Comparison of ENCODE assay signal across 22 cellular contexts in genomic region chr6:42758756-42759430, GRCh38. TPM values are rescaled to one million over a fixed set of nuclear protein-coding genes. Genes with fewer than 3 reads are reported as not detected.
"Had no signal": no experiment of that assay in that cellular context is flagged by ENCODE, and none has a peak within 500 bp of the region (broad histone marks: within the 10 kb centered on the region; RNA-seq: fewer than 3 reads in every experiment).

No MANE protein-coding gene starts in this region.

- H3K36me3 ChIP-seq: Peyer's patch, SJCRH30 had no signal

- H3K36me3 Mint-ChIP-seq: activated naive CD4-positive, alpha-beta T cell treated with anti-CD3 and anti-CD28 coated beads, Interleukin-2, amount 50 U/mL, for 72 hours had no signal

- H3K4me3 ChIP-seq: Peyer's patch, SJCRH30 had no signal

- H3K27me3 ChIP-seq: Peyer's patch, SJCRH30 had no signal

- H3K9me3 ChIP-seq: Peyer's patch, SJCRH30, SK-N-SH had no signal

- H3K27ac ChIP-seq: Peyer's patch, RWPE1, SJCRH30 had no signal

- H3K4me3 Mint-ChIP-seq: activated CD8-positive, alpha-beta T cell treated with anti-CD3 and anti-CD28 coated beads for 36 hours; activated naive CD8-positive, alpha-beta T cell treated with anti-CD3 and anti-CD28 coated beads, Interleukin-2, amount 50 U/mL, for 24 hours; activated T-cell treated with anti-CD3 and anti-CD28 coated beads, Interleukin-2, amount 50 U/mL, for 72 hours had no signal

- H3K4me1 Mint-ChIP-seq: activated naive CD8-positive, alpha-beta T cell treated with anti-CD3 and anti-CD28 coated beads, Interleukin-2, amount 50 U/mL, for 24 hours had no signal

- H3K27ac Mint-ChIP-seq: activated CD8-positive, alpha-beta T cell treated with anti-CD3 and anti-CD28 coated beads for 36 hours; activated naive CD8-positive, alpha-beta T cell treated with anti-CD3 and anti-CD28 coated beads, Interleukin-2, amount 50 U/mL, for 24 hours; activated T-cell treated with anti-CD3 and anti-CD28 coated beads, Interleukin-2, amount 50 U/mL, for 72 hours had no signal

- DNase-seq: activated CD4-positive, alpha-beta T cell treated with anti-CD3 and anti-CD28 coated beads for 4 hours; activated CD8-positive, alpha-beta memory T cell treated with anti-CD3 and anti-CD28 coated beads, Interleukin-2, amount 50 U/mL, for 4 hours; activated CD8-positive, alpha-beta T cell treated with anti-CD3 and anti-CD28 coated beads for 36 hours; activated naive CD8-positive, alpha-beta T cell treated with anti-CD3 and anti-CD28 coated beads, Interleukin-2, amount 50 U/mL, for 24 hours; activated T-cell treated with anti-CD3 and anti-CD28 coated beads, Interleukin-2, amount 50 U/mL, for 72 hours; amniotic stem cell; Kasumi-1; NCI-H1930; NCI-H2107; NCI-H345; NCI-H510A; NCI-H526 treated with DMSO at 0.1 percent for 48 hours; Peyer's patch; Right ventricle myocardium superior; SK-N-SH; T-helper 1 cell had no signal

- H3K9me3 Mint-ChIP-seq: activated CD8-positive, alpha-beta T cell treated with anti-CD3 and anti-CD28 coated beads for 36 hours; activated naive CD4-positive, alpha-beta T cell treated with anti-CD3 and anti-CD28 coated beads, Interleukin-2, amount 50 U/mL, for 72 hours; activated naive CD8-positive, alpha-beta T cell treated with anti-CD3 and anti-CD28 coated beads, Interleukin-2, amount 50 U/mL, for 24 hours; activated T-cell treated with anti-CD3 and anti-CD28 coated beads, Interleukin-2, amount 50 U/mL, for 72 hours had no signal

- H3K27me3 Mint-ChIP-seq: activated CD8-positive, alpha-beta T cell treated with anti-CD3 and anti-CD28 coated beads for 36 hours; activated naive CD8-positive, alpha-beta T cell treated with anti-CD3 and anti-CD28 coated beads, Interleukin-2, amount 50 U/mL, for 24 hours had no signal

- ATAC-seq: activated CD4-positive, CD25-positive, alpha-beta regulatory T cell treated with anti-CD3 and anti-CD28 coated beads, Interleukin-2, amount 50 U/mL, for 24 hours; activated CD8-positive, alpha-beta T cell treated with anti-CD3 and anti-CD28 coated beads for 36 hours; activated naive CD4-positive, alpha-beta T cell treated with anti-CD3 and anti-CD28 coated beads, Interleukin-2, amount 50 U/mL, for 72 hours; activated naive CD8-positive, alpha-beta T cell treated with anti-CD3 and anti-CD28 coated beads, Interleukin-2, amount 50 U/mL, for 24 hours; activated T-cell treated with anti-CD3 and anti-CD28 coated beads, Interleukin-2, amount 50 U/mL, for 72 hours had no signal

- H3K4me1 ChIP-seq: SJCRH30 had no signal

RNA-seq across cellular contexts. Expression of gene PRPH2, which starts 36.5 kb away (rescaled TPM):
- total RNA-seq: activated CD8-positive, alpha-beta T cell treated with anti-CD3 and anti-CD28 coated beads for 36 hours; activated naive CD4-positive, alpha-beta T cell treated with anti-CD3 and anti-CD28 coated beads, Interleukin-2, amount 50 U/mL, for 72 hours; astrocyte; T-helper 2 cell treated with Interferon-gamma antibody and Interleukin-4, amounts not matched to agents 100 ng/mL and 5 ng/mL, for 36 hours had no signal
- polyA plus RNA-seq: SK-N-SH had no signal
